1 cellular context compared by ENCODE assay signal in the genomic region with DNA sequence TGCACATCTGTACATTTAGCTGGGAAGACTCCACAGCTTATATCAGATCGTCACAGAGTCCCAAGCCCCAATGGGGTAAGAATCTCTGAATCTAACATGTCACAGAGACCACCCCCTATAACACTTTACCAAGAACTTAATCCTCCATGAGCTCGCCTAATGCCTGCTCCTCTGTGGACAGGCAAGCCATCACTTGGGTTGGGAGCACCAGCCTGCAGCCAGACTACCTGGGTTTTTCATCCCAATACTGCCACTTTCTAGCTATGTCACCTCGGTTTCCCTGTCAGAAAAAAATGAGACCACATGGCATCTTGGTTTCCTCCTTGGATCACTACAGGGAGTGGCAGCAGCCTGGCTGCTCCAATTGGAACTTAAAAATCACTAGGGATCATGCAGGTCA.
TF ChIP-seq lines count a peak whose summit lies in the region.

No MANE protein-coding gene starts in this region.

TF ChIP-seq in GM23338, 12 proteins besides CTCF, POLR2A, EP300 and RAD21:
- TF ChIP-seq STAT1 (IDR thresholded peaks at IDR 0.05; ENCODE audit: unreplicated experiment) (no peak), JUNB (IDR thresholded peaks at IDR 0.05; ENCODE audit: unreplicated experiment) (no peak), ZNF114 (CRISPR knock-in tag; IDR thresholded peaks at IDR 0.05) (no peak), EZH2phosphoT487 (IDR thresholded peaks at IDR 0.05; ENCODE audit: unreplicated experiment) (no peak), EZH2 (IDR thresholded peaks at IDR 0.05; ENCODE audit: low read depth, unreplicated experiment) (no peak), CREB1 (CRISPR knock-in tag; IDR thresholded peaks at IDR 0.05; ENCODE audit: low read depth) (no peak), NANOG (IDR thresholded peaks at IDR 0.05; ENCODE audit: borderline replicate concordance) (no peak), POLR2AphosphoS5 (IDR thresholded peaks at IDR 0.05; ENCODE audit: low read depth) (no peak), ZNF331 (CRISPR knock-in tag; IDR thresholded peaks at IDR 0.05; ENCODE audit: low read depth) (no peak)
- TF ChIP-seq, protein P1, sequence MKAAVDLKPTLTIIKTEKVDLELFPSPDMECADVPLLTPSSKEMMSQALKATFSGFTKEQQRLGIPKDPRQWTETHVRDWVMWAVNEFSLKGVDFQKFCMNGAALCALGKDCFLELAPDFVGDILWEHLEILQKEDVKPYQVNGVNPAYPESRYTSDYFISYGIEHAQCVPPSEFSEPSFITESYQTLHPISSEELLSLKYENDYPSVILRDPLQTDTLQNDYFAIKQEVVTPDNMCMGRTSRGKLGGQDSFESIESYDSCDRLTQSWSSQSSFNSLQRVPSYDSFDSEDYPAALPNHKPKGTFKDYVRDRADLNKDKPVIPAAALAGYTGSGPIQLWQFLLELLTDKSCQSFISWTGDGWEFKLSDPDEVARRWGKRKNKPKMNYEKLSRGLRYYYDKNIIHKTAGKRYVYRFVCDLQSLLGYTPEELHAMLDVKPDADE (IDR thresholded peaks at IDR 0.05) = no peak
- TF ChIP-seq, protein P2, sequence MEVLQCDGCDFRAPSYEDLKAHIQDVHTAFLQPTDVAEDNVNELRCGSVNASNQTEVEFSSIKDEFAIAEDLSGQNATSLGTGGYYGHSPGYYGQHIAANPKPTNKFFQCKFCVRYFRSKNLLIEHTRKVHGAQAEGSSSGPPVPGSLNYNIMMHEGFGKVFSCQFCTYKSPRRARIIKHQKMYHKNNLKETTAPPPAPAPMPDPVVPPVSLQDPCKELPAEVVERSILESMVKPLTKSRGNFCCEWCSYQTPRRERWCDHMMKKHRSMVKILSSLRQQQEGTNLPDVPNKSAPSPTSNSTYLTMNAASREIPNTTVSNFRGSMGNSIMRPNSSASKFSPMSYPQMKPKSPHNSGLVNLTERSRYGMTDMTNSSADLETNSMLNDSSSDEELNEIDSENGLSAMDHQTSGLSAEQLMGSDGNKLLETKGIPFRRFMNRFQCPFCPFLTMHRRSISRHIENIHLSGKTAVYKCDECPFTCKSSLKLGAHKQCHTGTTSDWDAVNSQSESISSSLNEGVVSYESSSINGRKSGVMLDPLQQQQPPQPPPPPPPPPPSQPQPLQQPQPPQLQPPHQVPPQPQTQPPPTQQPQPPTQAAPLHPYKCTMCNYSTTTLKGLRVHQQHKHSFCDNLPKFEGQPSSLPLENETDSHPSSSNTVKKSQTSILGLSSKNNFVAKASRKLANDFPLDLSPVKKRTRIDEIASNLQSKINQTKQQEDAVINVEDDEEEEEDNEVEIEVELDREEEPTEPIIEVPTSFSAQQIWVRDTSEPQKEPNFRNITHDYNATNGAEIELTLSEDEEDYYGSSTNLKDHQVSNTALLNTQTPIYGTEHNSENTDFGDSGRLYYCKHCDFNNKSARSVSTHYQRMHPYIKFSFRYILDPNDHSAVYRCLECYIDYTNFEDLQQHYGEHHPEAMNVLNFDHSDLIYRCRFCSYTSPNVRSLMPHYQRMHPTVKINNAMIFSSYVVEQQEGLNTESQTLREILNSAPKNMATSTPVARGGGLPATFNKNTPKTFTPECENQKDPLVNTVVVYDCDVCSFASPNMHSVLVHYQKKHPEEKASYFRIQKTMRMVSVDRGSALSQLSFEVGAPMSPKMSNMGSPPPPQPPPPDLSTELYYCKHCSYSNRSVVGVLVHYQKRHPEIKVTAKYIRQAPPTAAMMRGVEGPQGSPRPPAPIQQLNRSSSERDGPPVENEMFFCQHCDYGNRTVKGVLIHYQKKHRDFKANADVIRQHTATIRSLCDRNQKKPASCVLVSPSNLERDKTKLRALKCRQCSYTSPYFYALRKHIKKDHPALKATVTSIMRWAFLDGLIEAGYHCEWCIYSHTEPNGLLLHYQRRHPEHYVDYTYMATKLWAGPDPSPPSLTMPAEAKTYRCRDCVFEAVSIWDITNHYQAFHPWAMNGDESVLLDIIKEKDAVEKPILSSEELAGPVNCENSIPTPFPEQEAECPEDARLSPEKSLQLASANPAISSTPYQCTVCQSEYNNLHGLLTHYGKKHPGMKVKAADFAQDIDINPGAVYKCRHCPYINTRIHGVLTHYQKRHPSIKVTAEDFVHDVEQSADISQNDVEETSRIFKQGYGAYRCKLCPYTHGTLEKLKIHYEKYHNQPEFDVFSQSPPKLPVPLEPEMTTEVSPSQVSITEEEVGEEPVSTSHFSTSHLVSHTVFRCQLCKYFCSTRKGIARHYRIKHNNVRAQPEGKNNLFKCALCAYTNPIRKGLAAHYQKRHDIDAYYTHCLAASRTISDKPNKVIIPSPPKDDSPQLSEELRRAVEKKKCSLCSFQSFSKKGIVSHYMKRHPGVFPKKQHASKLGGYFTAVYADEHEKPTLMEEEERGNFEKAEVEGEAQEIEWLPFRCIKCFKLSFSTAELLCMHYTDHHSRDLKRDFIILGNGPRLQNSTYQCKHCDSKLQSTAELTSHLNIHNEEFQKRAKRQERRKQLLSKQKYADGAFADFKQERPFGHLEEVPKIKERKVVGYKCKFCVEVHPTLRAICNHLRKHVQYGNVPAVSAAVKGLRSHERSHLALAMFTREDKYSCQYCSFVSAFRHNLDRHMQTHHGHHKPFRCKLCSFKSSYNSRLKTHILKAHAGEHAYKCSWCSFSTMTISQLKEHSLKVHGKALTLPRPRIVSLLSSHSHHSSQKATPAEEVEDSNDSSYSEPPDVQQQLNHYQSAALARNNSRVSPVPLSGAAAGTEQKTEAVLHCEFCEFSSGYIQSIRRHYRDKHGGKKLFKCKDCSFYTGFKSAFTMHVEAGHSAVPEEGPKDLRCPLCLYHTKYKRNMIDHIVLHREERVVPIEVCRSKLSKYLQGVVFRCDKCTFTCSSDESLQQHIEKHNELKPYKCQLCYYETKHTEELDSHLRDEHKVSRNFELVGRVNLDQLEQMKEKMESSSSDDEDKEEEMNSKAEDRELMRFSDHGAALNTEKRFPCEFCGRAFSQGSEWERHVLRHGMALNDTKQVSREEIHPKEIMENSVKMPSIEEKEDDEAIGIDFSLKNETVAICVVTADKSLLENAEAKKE (CRISPR knock-in tag; IDR thresholded peaks at IDR 0.05) = no peak
- TF ChIP-seq, protein P3, sequence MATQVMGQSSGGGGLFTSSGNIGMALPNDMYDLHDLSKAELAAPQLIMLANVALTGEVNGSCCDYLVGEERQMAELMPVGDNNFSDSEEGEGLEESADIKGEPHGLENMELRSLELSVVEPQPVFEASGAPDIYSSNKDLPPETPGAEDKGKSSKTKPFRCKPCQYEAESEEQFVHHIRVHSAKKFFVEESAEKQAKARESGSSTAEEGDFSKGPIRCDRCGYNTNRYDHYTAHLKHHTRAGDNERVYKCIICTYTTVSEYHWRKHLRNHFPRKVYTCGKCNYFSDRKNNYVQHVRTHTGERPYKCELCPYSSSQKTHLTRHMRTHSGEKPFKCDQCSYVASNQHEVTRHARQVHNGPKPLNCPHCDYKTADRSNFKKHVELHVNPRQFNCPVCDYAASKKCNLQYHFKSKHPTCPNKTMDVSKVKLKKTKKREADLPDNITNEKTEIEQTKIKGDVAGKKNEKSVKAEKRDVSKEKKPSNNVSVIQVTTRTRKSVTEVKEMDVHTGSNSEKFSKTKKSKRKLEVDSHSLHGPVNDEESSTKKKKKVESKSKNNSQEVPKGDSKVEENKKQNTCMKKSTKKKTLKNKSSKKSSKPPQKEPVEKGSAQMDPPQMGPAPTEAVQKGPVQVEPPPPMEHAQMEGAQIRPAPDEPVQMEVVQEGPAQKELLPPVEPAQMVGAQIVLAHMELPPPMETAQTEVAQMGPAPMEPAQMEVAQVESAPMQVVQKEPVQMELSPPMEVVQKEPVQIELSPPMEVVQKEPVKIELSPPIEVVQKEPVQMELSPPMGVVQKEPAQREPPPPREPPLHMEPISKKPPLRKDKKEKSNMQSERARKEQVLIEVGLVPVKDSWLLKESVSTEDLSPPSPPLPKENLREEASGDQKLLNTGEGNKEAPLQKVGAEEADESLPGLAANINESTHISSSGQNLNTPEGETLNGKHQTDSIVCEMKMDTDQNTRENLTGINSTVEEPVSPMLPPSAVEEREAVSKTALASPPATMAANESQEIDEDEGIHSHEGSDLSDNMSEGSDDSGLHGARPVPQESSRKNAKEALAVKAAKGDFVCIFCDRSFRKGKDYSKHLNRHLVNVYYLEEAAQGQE (IDR thresholded peaks at IDR 0.05; ENCODE audit: unreplicated experiment) = no peak
